10 cellular contexts compared by ENCODE assay signal in the genomic region with DNA sequence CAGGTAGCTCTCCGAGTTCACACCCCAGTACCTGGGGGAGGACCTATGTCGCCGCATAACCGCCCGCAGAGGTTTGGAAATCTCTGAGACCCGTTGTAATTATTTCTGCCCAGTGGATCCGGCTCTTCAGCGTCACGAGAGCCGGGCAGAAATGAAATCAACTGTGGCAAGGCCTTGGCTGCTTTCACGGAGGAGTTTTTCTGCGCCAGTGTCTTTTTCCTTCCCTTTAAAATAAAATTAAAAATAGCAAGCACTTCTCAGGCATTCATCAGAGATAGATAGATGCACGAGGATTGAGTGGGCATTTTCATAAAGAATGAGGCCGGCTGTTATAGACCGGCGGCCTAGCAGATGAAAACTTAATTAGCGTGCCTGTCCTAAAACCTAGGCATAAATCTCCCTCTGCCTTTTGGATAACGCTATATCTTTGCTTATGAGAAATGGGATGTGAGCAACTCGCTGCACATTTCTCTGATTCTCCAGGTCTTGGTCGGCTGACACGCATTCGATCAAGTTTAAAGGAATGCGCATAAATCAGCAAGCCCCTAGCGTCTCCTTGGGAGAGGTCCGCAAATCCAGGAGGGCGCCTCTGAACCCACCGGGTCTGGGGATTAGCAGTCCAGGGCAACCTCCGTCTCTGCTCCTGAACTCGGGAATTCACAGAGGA. TPM values are rescaled to one million over a fixed set of nuclear protein-coding genes. Genes with fewer than 3 reads are reported as not detected.
DNase-seq lines count a peak whose midpoint lies in the region; ATAC-seq and TF ChIP-seq lines count a peak whose summit lies in the region.
"Had no signal": no experiment of that assay in that cellular context is flagged by ENCODE, and none has a peak within 500 bp of the region (broad histone marks: within the 10 kb centered on the region; RNA-seq: fewer than 3 reads in every experiment).

No MANE protein-coding gene starts in this region.

- H3K27me3 Mint-ChIP-seq in stimulated activated naive CD8-positive, alpha-beta T cell treated with anti-CD3 and anti-CD28 coated beads, Interleukin-15, Interleukin-2, amounts not matched to agents 100 ng/mL and 50 ng/mL, for 24 hours = peaks cover 93% of the 10 kb centered on the region
- H3K27me3 Mint-ChIP-seq in osteocyte (ENCODE audit: unreplicated experiment) = peaks cover 91% of the 10 kb centered on the region

- no peaks in the 10 kb centered on the region for H3K36me3 Mint-ChIP-seq in stimulated activated naive CD8-positive, alpha-beta T cell treated with anti-CD3 and anti-CD28 coated beads, Interleukin-15, Interleukin-2, amounts not matched to agents 100 ng/mL and 50 ng/mL, for 24 hours (ENCODE audit: low read depth)
- H3K36me3 Mint-ChIP-seq in osteocyte (ENCODE audit: unreplicated experiment) = peaks cover 4% of the 10 kb centered on the region

- H3K4me3 ChIP-seq in effector memory CD4-positive, alpha-beta T cell (ENCODE audit: insufficient read depth, low read depth, low read length, poor library complexity, severe bottlenecking) = peak overlapping the region; percentile 25
- H3K4me3 ChIP-seq: K562 had no signal

- H3K27ac ChIP-seq in effector memory CD4-positive, alpha-beta T cell (ENCODE audit: insufficient read depth, low read length, poor library complexity, severe bottlenecking) = no peak overlapping the region
- no peak overlapping the region for H3K27ac ChIP-seq in substantia nigra (ENCODE audit: low read depth, low read length, poor library complexity, severe bottlenecking)

- H3K4me1 Mint-ChIP-seq in stimulated activated naive CD8-positive, alpha-beta T cell treated with anti-CD3 and anti-CD28 coated beads, Interleukin-15, Interleukin-2, amounts not matched to agents 100 ng/mL and 50 ng/mL, for 24 hours (ENCODE audit: low read depth) = peaks cover 29% of the 10 kb centered on the region
- H3K4me1 Mint-ChIP-seq in osteocyte (ENCODE audit: unreplicated experiment) = peaks cover 28% of the 10 kb centered on the region

- DNase-seq in stimulated activated naive CD8-positive, alpha-beta T cell treated with anti-CD3 and anti-CD28 coated beads, Interleukin-15, Interleukin-2, amounts not matched to agents 100 U/mL and 50 U/mL, for 24 hours = no peak
- DNase-seq in effector memory CD4-positive, alpha-beta T cell = no peak
- no peak for DNase-seq in osteocyte (ENCODE audit: extremely low spot score, unreplicated experiment)
- no peak for DNase-seq in stimulated activated CD4-positive, alpha-beta T cell treated with anti-CD3 and anti-CD28 coated beads, Interleukin-4, amount 100 ng/mL, for 4 hours
- DNase-seq in omental fat pad (ENCODE audit: low spot score) = no peak
- DNase-seq in substantia nigra (lab: John Stamatoyannopoulos, UW) = no peak
- DNase-seq: activated CD4-positive, alpha-beta T cell treated with anti-CD3 and anti-CD28 coated beads for 4 hours had no signal

- H3K4me3 Mint-ChIP-seq in stimulated activated naive CD8-positive, alpha-beta T cell treated with anti-CD3 and anti-CD28 coated beads, Interleukin-15, Interleukin-2, amounts not matched to agents 100 ng/mL and 50 ng/mL, for 24 hours = peak overlapping the region; percentile 23
- H3K4me3 Mint-ChIP-seq in osteocyte (ENCODE audit: unreplicated experiment) = peak overlapping the region; percentile 42

- H3K4me1 ChIP-seq in effector memory CD4-positive, alpha-beta T cell (ENCODE audit: control insufficient read depth, insufficient read depth, low read length, poor library complexity, severe bottlenecking) = peaks cover 28% of the 10 kb centered on the region

- no peak overlapping the region for H3K27ac Mint-ChIP-seq in stimulated activated naive CD8-positive, alpha-beta T cell treated with anti-CD3 and anti-CD28 coated beads, Interleukin-15, Interleukin-2, amounts not matched to agents 100 ng/mL and 50 ng/mL, for 24 hours
- H3K27ac Mint-ChIP-seq in osteocyte (ENCODE audit: unreplicated experiment) = no peak overlapping the region

- TF ChIP-seq CTCF in osteocyte (IDR thresholded peaks at IDR 0.05) = no peak
- no peak for TF ChIP-seq CTCF in omental fat pad (IDR thresholded peaks at IDR 0.05)

- peaks cover 83% of the 10 kb centered on the region for H3K27me3 ChIP-seq in effector memory CD4-positive, alpha-beta T cell (replicated peaks; ENCODE audit: control insufficient read depth, insufficient read depth, low read length, poor library complexity, severe bottlenecking)

- H3K9me3 ChIP-seq in effector memory CD4-positive, alpha-beta T cell (ENCODE audit: control insufficient read depth, low read length) = no peaks in the 10 kb centered on the region

- no peaks in the 10 kb centered on the region for H3K9me3 Mint-ChIP-seq in stimulated activated naive CD8-positive, alpha-beta T cell treated with anti-CD3 and anti-CD28 coated beads, Interleukin-15, Interleukin-2, amounts not matched to agents 100 ng/mL and 50 ng/mL, for 24 hours
- no peaks in the 10 kb centered on the region for H3K9me3 Mint-ChIP-seq in osteocyte (ENCODE audit: unreplicated experiment)

- no peak for ATAC-seq in stimulated activated naive CD8-positive, alpha-beta T cell treated with anti-CD3 and anti-CD28 coated beads, Interleukin-15, Interleukin-2, amounts not matched to agents 100 U/mL and 50 U/mL, for 24 hours
- ATAC-seq in HG02610 (IDR thresholded peaks at IDR 0.05; ENCODE audit: unreplicated experiment) (no peak), omental fat pad (ENCODE audit: low FRiP score) (no peak)
- ATAC-seq: K562 had no signal

- H3K36me3 ChIP-seq in effector memory CD4-positive, alpha-beta T cell (ENCODE audit: control insufficient read depth, insufficient read depth, low read length) = no peaks in the 10 kb centered on the region

RNA-seq across cellular contexts. Expression of a gene that starts 6.4 kb away (rescaled TPM):
- total RNA-seq in osteocyte (not detected in 2 replicates), omental fat pad (not detected)
- total RNA-seq: K562 had no signal

RNA-seq across cellular contexts. Expression of a gene that starts 8.4 kb away (rescaled TPM):
- total RNA-seq in osteocyte (not detected in 2 replicates), omental fat pad (not detected)
- total RNA-seq: K562 had no signal

RNA-seq across cellular contexts. Expression of a gene that starts 19.3 kb away (rescaled TPM):
- total RNA-seq in osteocyte (not detected in 2 replicates), omental fat pad (1 to 10 TPM in 2 of 4 donors, under 1 TPM in 2; 0.56 to 1.9 (median 1.2) TPM)
- total RNA-seq: K562 had no signal

RNA-seq across cellular contexts. Expression of a gene that starts 28.1 kb away (rescaled TPM):
- total RNA-seq in osteocyte (not detected in 2 replicates), omental fat pad (1 to 10 TPM in 2 of 4 donors, under 1 TPM in 1, not detected in 1; 0.19 to 2.4 (median 1.0) TPM)
- total RNA-seq: K562 had no signal

RNA-seq across cellular contexts. Expression of a gene that starts 37.0 kb away (rescaled TPM):
- not detected in 2 replicates for total RNA-seq in osteocyte
- total RNA-seq in omental fat pad = 1 to 10 TPM; 4.6 to 6.1 (median 5.3) TPM
- total RNA-seq: K562 had no signal
